ENCODE assay signal across 39 cellular contexts in the genomic region with DNA sequence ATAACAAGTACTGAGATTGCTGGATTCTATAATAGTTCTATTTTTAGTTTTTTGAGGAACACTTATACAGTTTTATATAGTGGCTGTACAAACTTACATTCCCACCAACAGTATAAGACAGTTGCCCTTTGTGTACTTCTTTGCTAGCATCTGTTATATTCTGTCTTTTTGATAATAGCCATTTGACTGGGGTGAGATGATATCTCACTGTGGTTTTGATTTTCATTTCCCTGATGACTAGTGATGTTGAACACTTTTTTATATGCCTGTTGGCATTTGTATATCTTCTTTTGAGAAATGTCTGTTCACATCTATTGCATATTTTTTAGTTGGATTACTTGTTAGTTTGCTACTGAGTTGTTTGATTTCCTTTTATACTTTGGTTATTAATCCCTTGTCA.
"Had no signal": no experiment of that assay in that cellular context is flagged by ENCODE, and none has a peak within 500 bp of the region (broad histone marks: within the 10 kb centered on the region; RNA-seq: fewer than 3 reads in every experiment).

No MANE protein-coding gene starts in this region.

- H3K36me3 ChIP-seq: adrenal gland, ascending aorta, cardiac muscle cell had no signal

- H3K4me3 Mint-ChIP-seq: activated B cell treated with CpG ODN at 0.5 μM for 24 hours; activated CD4-positive, alpha-beta memory T cell treated with anti-CD3 and anti-CD28 coated beads for 36 hours; activated CD4-positive, alpha-beta T cell treated with anti-CD3 and anti-CD28 coated beads, Interleukin-2, amount 10 ng/mL, durations not matched to agents 24 days and 14 days; activated CD8-positive, alpha-beta T cell treated with anti-CD3 and anti-CD28 coated beads for 36 hours; activated naive CD4-positive, alpha-beta T cell treated with anti-CD3 and anti-CD28 coated beads for 36 hours; activated naive CD8-positive, alpha-beta T cell treated with anti-CD3 and anti-CD28 coated beads for 36 hours; activated T-cell treated with anti-CD3 and anti-CD28 coated beads, Interleukin-2, amount 50 U/mL, for 4 hours; activated T-cell treated with anti-CD3 and anti-CD28 coated beads, Interleukin-2, amount 50 U/mL, for 72 hours; activated T-helper 1 cell treated with anti-CD3 and anti-CD28 coated beads, Interleukin-12 subunit alpha, Interleukin-12 subunit beta, Interleukin-2, Interleukin-4 antibody, amounts not matched to agents 30 ng/mL and 10 ng/mL and 1 ng/mL, durations not matched to agents 14 hours and 24 hours and 36 hours; activated T-helper 17 cell treated with anti-CD3 and anti-CD28 coated beads, Interleukin-2, amount 50 U/mL, for 72 hours; brain; central memory CD8-positive, alpha-beta T cell; T-helper 1 cell treated with Interleukin-12 subunit alpha and Interleukin-12 subunit beta and Interleukin-4 antibody, amounts not matched to agents 30 μg/mL and 1 μg/mL, for 36 hours; T-helper 2 cell treated with Interferon-gamma antibody and Interleukin-4, amounts not matched to agents 5 μg/mL and 100 μg/mL, for 36 hours had no signal

- ATAC-seq: activated CD8-positive, alpha-beta T cell treated with anti-CD3 and anti-CD28 coated beads for 36 hours; activated naive CD4-positive, alpha-beta T cell treated with anti-CD3 and anti-CD28 coated beads, Interleukin-2, amount 50 U/mL, for 72 hours; activated T-cell treated with anti-CD3 and anti-CD28 coated beads, Interleukin-2, amount 50 U/mL, for 4 hours; activated T-cell treated with anti-CD3 and anti-CD28 coated beads, Interleukin-2, amount 50 U/mL, for 72 hours; activated T-helper 17 cell treated with anti-CD3 and anti-CD28 coated beads, Interleukin-2, amount 50 U/mL, for 72 hours had no signal

- H3K4me1 Mint-ChIP-seq: activated B cell treated with CpG ODN at 0.5 μM for 24 hours; activated CD4-positive, alpha-beta T cell treated with anti-CD3 and anti-CD28 coated beads, Interleukin-2, amount 10 ng/mL, durations not matched to agents 24 days and 14 days; activated naive CD8-positive, alpha-beta T cell treated with anti-CD3 and anti-CD28 coated beads for 36 hours; activated T-helper 17 cell treated with anti-CD3 and anti-CD28 coated beads, Interleukin-2, amount 50 U/mL, for 72 hours; brain; central memory CD8-positive, alpha-beta T cell had no signal

- DNase-seq: activated B cell treated with CpG ODN at 0.5 μM for 24 hours; activated CD4-positive, alpha-beta memory T cell treated with anti-CD3 and anti-CD28 coated beads for 36 hours; activated CD4-positive, alpha-beta T cell treated with anti-CD3 and anti-CD28 coated beads for 4 hours; activated CD4-positive, alpha-beta T cell treated with anti-CD3 and anti-CD28 coated beads, Interleukin-2, amount 10 ng/mL, durations not matched to agents 24 days and 14 days; activated CD4-positive, alpha-beta T cell treated with anti-CD3 and anti-CD28 coated beads, Interleukin-2, amount 50 U/mL, for 1 hour; activated CD4-positive, alpha-beta T cell treated with anti-CD3 and anti-CD28 coated beads, Interleukin-2, amount 50 U/mL, for 4 hours; activated CD4-positive, CD25-positive, alpha-beta regulatory T cell treated with anti-CD3 and anti-CD28 coated beads, Interleukin-2, amount 50 U/mL, for 72 hours; activated CD8-positive, alpha-beta memory T cell treated with anti-CD3 and anti-CD28 coated beads, Interleukin-2, amount 50 U/mL, for 4 hours; activated CD8-positive, alpha-beta T cell treated with anti-CD3 and anti-CD28 coated beads for 36 hours; activated effector memory CD4-positive, alpha-beta T cell treated with anti-CD3 and anti-CD28 coated beads, Interleukin-2, amount 50 U/mL, for 16 hours; activated gamma-delta T cell treated with Interleukin-2 at 50 U/mL for 16 hours; activated naive CD4-positive, alpha-beta T cell; activated naive CD4-positive, alpha-beta T cell treated with anti-CD3 and anti-CD28 coated beads for 36 hours; activated naive CD4-positive, alpha-beta T cell treated with anti-CD3 and anti-CD28 coated beads, Interleukin-2, amount 50 U/mL, for 16 hours; activated naive CD8-positive, alpha-beta T cell treated with anti-CD3 and anti-CD28 coated beads for 36 hours; activated T-cell treated with anti-CD3 and anti-CD28 coated beads for 4 hours; activated T-cell treated with anti-CD3 and anti-CD28 coated beads, Interleukin-2, amount 50 U/mL, for 1 hour; activated T-cell treated with anti-CD3 and anti-CD28 coated beads, Interleukin-2, amount 50 U/mL, for 4 hours; activated T-cell treated with anti-CD3 and anti-CD28 coated beads, Interleukin-2, amount 50 U/mL, for 72 hours; adrenal gland; amygdala; anterior cingulate cortex; caudate nucleus; cerebellar nuclear complex; T-helper 1 cell; T-helper 2 cell; T-helper 9 cell had no signal

- H3K27me3 Mint-ChIP-seq: activated B cell treated with CpG ODN at 0.5 μM for 24 hours; activated CD4-positive, alpha-beta memory T cell treated with anti-CD3 and anti-CD28 coated beads for 36 hours; activated CD4-positive, alpha-beta T cell treated with anti-CD3 and anti-CD28 coated beads, Interleukin-2, amount 10 ng/mL, durations not matched to agents 24 days and 14 days; activated CD8-positive, alpha-beta T cell treated with anti-CD3 and anti-CD28 coated beads for 36 hours; activated naive CD8-positive, alpha-beta T cell treated with anti-CD3 and anti-CD28 coated beads for 36 hours; activated T-helper 17 cell treated with anti-CD3 and anti-CD28 coated beads, Interleukin-2, amount 50 U/mL, for 72 hours; central memory CD8-positive, alpha-beta T cell had no signal

- H3K27me3 ChIP-seq: adrenal gland, ascending aorta, cardiac muscle cell had no signal

- H3K9me3 Mint-ChIP-seq: activated B cell treated with CpG ODN at 0.5 μM for 24 hours; activated CD4-positive, alpha-beta memory T cell treated with anti-CD3 and anti-CD28 coated beads for 36 hours; activated CD4-positive, alpha-beta T cell treated with anti-CD3 and anti-CD28 coated beads, Interleukin-2, amount 10 ng/mL, durations not matched to agents 24 days and 14 days; activated CD8-positive, alpha-beta T cell treated with anti-CD3 and anti-CD28 coated beads for 36 hours; activated naive CD4-positive, alpha-beta T cell treated with anti-CD3 and anti-CD28 coated beads, Interleukin-2, amount 50 U/mL, for 72 hours; activated naive CD8-positive, alpha-beta T cell treated with anti-CD3 and anti-CD28 coated beads for 36 hours; activated T-cell treated with anti-CD3 and anti-CD28 coated beads, Interleukin-2, amount 50 U/mL, for 72 hours; activated T-helper 1 cell treated with anti-CD3 and anti-CD28 coated beads, Interleukin-12 subunit alpha, Interleukin-12 subunit beta, Interleukin-2, Interleukin-4 antibody, amounts not matched to agents 30 ng/mL and 10 ng/mL and 1 ng/mL, durations not matched to agents 14 hours and 24 hours and 36 hours; activated T-helper 17 cell treated with anti-CD3 and anti-CD28 coated beads, Interleukin-2, amount 50 U/mL, for 72 hours; T-helper 1 cell treated with Interleukin-12 subunit alpha and Interleukin-12 subunit beta and Interleukin-4 antibody, amounts not matched to agents 30 μg/mL and 1 μg/mL, for 36 hours; T-helper 2 cell treated with Interferon-gamma antibody and Interleukin-4, amounts not matched to agents 5 μg/mL and 100 μg/mL, for 36 hours had no signal

- H3K27ac Mint-ChIP-seq: activated B cell treated with CpG ODN at 0.5 μM for 24 hours; activated CD4-positive, alpha-beta memory T cell treated with anti-CD3 and anti-CD28 coated beads for 36 hours; activated CD4-positive, alpha-beta T cell treated with anti-CD3 and anti-CD28 coated beads, Interleukin-2, amount 10 ng/mL, durations not matched to agents 24 days and 14 days; activated CD8-positive, alpha-beta T cell treated with anti-CD3 and anti-CD28 coated beads for 36 hours; activated naive CD4-positive, alpha-beta T cell treated with anti-CD3 and anti-CD28 coated beads for 36 hours; activated naive CD4-positive, alpha-beta T cell treated with anti-CD3 and anti-CD28 coated beads, Interleukin-2, amount 50 U/mL, for 72 hours; activated naive CD8-positive, alpha-beta T cell treated with anti-CD3 and anti-CD28 coated beads for 36 hours; activated T-helper 1 cell treated with anti-CD3 and anti-CD28 coated beads, Interleukin-12 subunit alpha, Interleukin-12 subunit beta, Interleukin-2, Interleukin-4 antibody, amounts not matched to agents 30 ng/mL and 10 ng/mL and 1 ng/mL, durations not matched to agents 14 hours and 24 hours and 36 hours; activated T-helper 17 cell treated with anti-CD3 and anti-CD28 coated beads, Interleukin-2, amount 50 U/mL, for 72 hours; brain; T-helper 1 cell treated with Interleukin-12 subunit alpha and Interleukin-12 subunit beta and Interleukin-4 antibody, amounts not matched to agents 30 μg/mL and 1 μg/mL, for 36 hours; T-helper 2 cell treated with Interferon-gamma antibody and Interleukin-4, amounts not matched to agents 5 μg/mL and 100 μg/mL, for 36 hours had no signal

- FAIRE-seq: bronchial epithelial cell, TTC549 had no signal

- H3K27ac ChIP-seq: adrenal gland, ascending aorta, cardiac muscle cell, VCaP had no signal

- H3K4me1 ChIP-seq: adrenal gland, ascending aorta had no signal

- H3K9me3 ChIP-seq: adrenal gland, ascending aorta had no signal

- H3K36me3 Mint-ChIP-seq: activated CD4-positive, alpha-beta memory T cell treated with anti-CD3 and anti-CD28 coated beads for 36 hours; activated naive CD4-positive, alpha-beta T cell treated with anti-CD3 and anti-CD28 coated beads, Interleukin-2, amount 50 U/mL, for 72 hours; activated naive CD8-positive, alpha-beta T cell treated with anti-CD3 and anti-CD28 coated beads for 36 hours; brain had no signal

- H3K4me3 ChIP-seq: adrenal gland, ascending aorta, cardiac muscle cell had no signal
